21 cellular contexts compared by ENCODE assay signal in the genomic region with DNA sequence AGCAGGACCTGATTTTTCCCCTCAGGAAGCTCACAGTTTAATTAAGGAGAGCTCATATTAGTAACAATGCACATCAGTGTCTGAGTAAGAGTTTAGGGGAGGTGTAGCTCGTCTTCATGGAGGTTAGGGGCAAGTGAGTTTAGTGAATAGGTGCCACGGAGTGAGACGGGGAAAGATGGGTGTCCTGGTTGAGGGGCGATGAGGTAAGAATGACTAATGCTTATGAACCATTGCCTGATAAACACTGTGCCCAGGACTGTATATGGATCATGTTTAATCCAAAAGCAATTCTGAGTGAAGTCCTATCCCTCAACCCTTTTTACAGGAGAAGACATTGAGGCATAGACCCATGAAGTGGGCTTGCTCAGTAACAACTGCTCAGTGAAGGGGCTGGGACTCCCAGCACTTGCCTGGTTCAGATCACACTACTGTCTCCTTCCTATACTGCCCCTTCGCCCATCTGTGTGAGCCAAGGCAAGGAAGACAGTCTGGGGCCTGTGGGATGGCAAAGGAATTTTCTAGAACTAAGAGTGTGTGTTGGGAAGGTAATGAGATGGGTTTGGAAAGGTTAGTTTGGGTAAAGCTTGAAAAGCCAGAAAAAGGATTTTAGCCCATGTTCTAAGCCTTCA.
DNase-seq lines count a peak whose midpoint lies in the region; ATAC-seq, FAIRE-seq and TF ChIP-seq lines count a peak whose summit lies in the region.
"Had no signal": no experiment of that assay in that cellular context is flagged by ENCODE, and none has a peak within 500 bp of the region (broad histone marks: within the 10 kb centered on the region; RNA-seq: fewer than 3 reads in every experiment).

No MANE protein-coding gene starts in this region.

- H3K4me3 Mint-ChIP-seq in CD8-positive, alpha-beta T cell, result no peak overlapping the region
- H3K4me3 Mint-ChIP-seq: CD4-positive, CD25-positive, alpha-beta regulatory T cell; WTC11 had no signal

- peak; percentile 34 for ATAC-seq in Right ventricle myocardium superior (ENCODE audit: poor library complexity)
- no peak for ATAC-seq in right cardiac atrium
- ATAC-seq in SK-N-SH treated with all-trans-retinoic acid at 6 μM for 48 hours, result peak; percentile 70
- peak; percentile 82 for ATAC-seq in foreskin keratinocyte
- ATAC-seq in CD8-positive, alpha-beta T cell, result no peak
- ATAC-seq: WTC11 had no signal

- no peaks in the 10 kb centered on the region for H3K36me3 Mint-ChIP-seq in CD8-positive, alpha-beta T cell
- H3K36me3 Mint-ChIP-seq: CD4-positive, CD25-positive, alpha-beta regulatory T cell; WTC11 had no signal

- no peak for TF ChIP-seq CTCF in foreskin keratinocyte (conservative IDR thresholded peaks at IDR 0.05)
- TF ChIP-seq CTCF in CD8-positive, alpha-beta T cell (IDR thresholded peaks at IDR 0.05), result no peak

- no peaks in the 10 kb centered on the region for H3K9me3 ChIP-seq in right cardiac atrium (ENCODE audit: control insufficient read depth, low read length)
- no peaks in the 10 kb centered on the region for H3K9me3 ChIP-seq in CD8-positive, alpha-beta T cell (ENCODE audit: low read length)
- H3K9me3 ChIP-seq: heart left ventricle, SJSA1 had no signal

- H3K4me3 ChIP-seq in right cardiac atrium (ENCODE audit: low read length), result no peak overlapping the region
- H3K4me3 ChIP-seq in CD8-positive, alpha-beta T cell (ENCODE audit: low read depth, low read length), result no peak overlapping the region
- H3K4me3 ChIP-seq: heart left ventricle, SJSA1 had no signal

- no peak for FAIRE-seq in H54 (lab: Jason Lieb, UNC)

- no peak overlapping the region for H3K27ac Mint-ChIP-seq in CD8-positive, alpha-beta T cell
- H3K27ac Mint-ChIP-seq: CD4-positive, CD25-positive, alpha-beta regulatory T cell; WTC11 had no signal

- no peaks in the 10 kb centered on the region for H3K4me1 Mint-ChIP-seq in CD8-positive, alpha-beta T cell (ENCODE audit: low read depth)
- H3K4me1 Mint-ChIP-seq: CD4-positive, CD25-positive, alpha-beta regulatory T cell had no signal

- DNase-seq in Right ventricle myocardium superior (no peak), right cardiac atrium (no peak), foreskin keratinocyte (peak in 1 of 2 donors; percentile 42), NCI-H2227 treated with DMSO at 0.1 percent for 48 hours (lab: John Stamatoyannopoulos, UW) (no peak), H54 (ENCODE audit: insufficient read length, low spot score) (no peak), globus pallidus (ENCODE audit: low spot score) (no peak)
- DNase-seq in CD8-positive, alpha-beta T cell, result no peak
- DNase-seq: activated CD4-positive, alpha-beta T cell treated with anti-CD3 and anti-CD28 coated beads, Interleukin-2, amount 50 U/mL, for 48 hours; activated gamma-delta T cell treated with Interleukin-2 at 50 U/mL for 16 hours; CD4-positive, CD25-positive, alpha-beta regulatory T cell; central memory CD4-positive, alpha-beta T cell; DMS79; effector CD4-positive, alpha-beta T cell; NCI-H1092; NCI-H2081 treated with DMSO at 0.1 percent for 48 hours; NCI-H526 had no signal

- intact Hi-C loops in Right ventricle myocardium superior (cut with DNase I), result no loop called here
- intact Hi-C loops in right cardiac atrium (cut with DNase I), result no loop called here
- intact Hi-C loops in CD8-positive, alpha-beta T cell (cut with DNase I, micrococcal nuclease), result no loop called here

- H3K4me1 ChIP-seq in right cardiac atrium (ENCODE audit: control insufficient read depth, insufficient read depth, low read length), result peaks cover 5% of the 10 kb centered on the region
- peaks cover 17% of the 10 kb centered on the region for H3K4me1 ChIP-seq in foreskin keratinocyte
- H3K4me1 ChIP-seq in CD8-positive, alpha-beta T cell (ENCODE audit: insufficient read depth, low read length), result no peaks in the 10 kb centered on the region
- H3K4me1 ChIP-seq: SJSA1 had no signal

- CTCF ChIA-PET in CD8-positive, alpha-beta T cell (lab: Charles Lee), result no interaction called here

- POLR2A ChIA-PET in CD8-positive, alpha-beta T cell (lab: Charles Lee), result no interaction called here

- 78% methylated on average over 5 of the region's 5 CpGs for WGBS in right cardiac atrium

- peaks cover 3% of the 10 kb centered on the region for H3K27me3 Mint-ChIP-seq in CD8-positive, alpha-beta T cell (ENCODE audit: low read depth)
- H3K27me3 Mint-ChIP-seq: CD4-positive, CD25-positive, alpha-beta regulatory T cell had no signal

- H3K27ac ChIP-seq in right cardiac atrium (ENCODE audit: low read length) (no peak overlapping the region), foreskin keratinocyte (no peak overlapping the region)
- no peak overlapping the region for H3K27ac ChIP-seq in CD8-positive, alpha-beta T cell (ENCODE audit: low read depth, low read length)
- H3K27ac ChIP-seq: KMS-11, SJSA1 had no signal

- H3K9me3 Mint-ChIP-seq in CD8-positive, alpha-beta T cell, result peaks cover 2% of the 10 kb centered on the region

- no peaks in the 10 kb centered on the region for H3K27me3 ChIP-seq in right cardiac atrium (ENCODE audit: control insufficient read depth, insufficient read depth)
- H3K27me3 ChIP-seq in foreskin keratinocyte, result no peaks in the 10 kb centered on the region
- H3K27me3 ChIP-seq in CD8-positive, alpha-beta T cell (ENCODE audit: insufficient read depth, low read length), result no peaks in the 10 kb centered on the region
- H3K27me3 ChIP-seq: heart left ventricle, SJSA1 had no signal

- no peaks in the 10 kb centered on the region for H3K36me3 ChIP-seq in CD8-positive, alpha-beta T cell (ENCODE audit: insufficient read depth, low read length)
- H3K36me3 ChIP-seq: heart left ventricle, SJSA1 had no signal

- TF ChIP-seq POLR2A in H54 (IDR thresholded peaks at IDR 0.05; ENCODE audit: low read depth, low read length), result no peak

TF ChIP-seq in SK-N-SH treated with all-trans-retinoic acid at 6 μM for 48 hours, 23 proteins besides CTCF, POLR2A, EP300 and RAD21:
- no peak for TF ChIP-seq GLIS3 (CRISPR knock-in tag; IDR thresholded peaks at IDR 0.05)
- no peak for TF ChIP-seq SNAI2 (CRISPR knock-in tag; IDR thresholded peaks at IDR 0.05)
- TF ChIP-seq ZNF565 (CRISPR knock-in tag; conservative IDR thresholded peaks at IDR 0.05; ENCODE audit: low read depth), result no peak
- TF ChIP-seq OSR1 (CRISPR knock-in tag; IDR thresholded peaks at IDR 0.05), result no peak

Comparison
In these comparisons a context has a peak if more than half of its experiments do, and no peak if none do; other contexts are left out.
1. ATAC-seq: peak in Right ventricle myocardium superior (single experiment), SK-N-SH treated with all-trans-retinoic acid at 6 μM for 48 hours (single experiment) and foreskin keratinocyte (single experiment); none in right cardiac atrium (0 of 2) and CD8-positive, alpha-beta T cell (single experiment).